In genomic region chr4:71453516-71453915, GRCh38 we compare ENCODE assay signal across 20 cellular contexts.
"Had no signal": no experiment of that assay in that cellular context is flagged by ENCODE, and none has a peak within 500 bp of the region (broad histone marks: within the 10 kb centered on the region; RNA-seq: fewer than 3 reads in every experiment).

No MANE protein-coding gene starts in this region.

- ATAC-seq: activated CD4-positive, alpha-beta T cell treated with anti-CD3 and anti-CD28 coated beads for 36 hours; activated CD8-positive, alpha-beta T cell treated with anti-CD3 and anti-CD28 coated beads, Interleukin-2, amount 10 ng/mL, durations not matched to agents 7 days and 5 days; esophagus mucosa; right lobe of liver had no signal

- DNase-seq: activated CD4-positive, alpha-beta T cell treated with anti-CD3 and anti-CD28 coated beads for 36 hours; activated CD4-positive, CD25-positive, alpha-beta regulatory T cell; activated CD8-positive, alpha-beta T cell treated with anti-CD3 and anti-CD28 coated beads, Interleukin-2, amount 10 ng/mL, durations not matched to agents 7 days and 5 days; activated gamma-delta T cell; activated naive CD4-positive, alpha-beta T cell treated with anti-CD3 and anti-CD28 coated beads, Interleukin-2, amount 10 ng/mL, durations not matched to agents 7 days and 5 days; activated naive CD8-positive, alpha-beta T cell treated with anti-CD3 and anti-CD28 coated beads, Interleukin-2, amount 10 ng/mL, durations not matched to agents 7 days and 5 days; activated T-cell treated with anti-CD3 and anti-CD28 coated beads, Interleukin-2, amount 50 U/mL, for 1 hour; brain microvascular endothelial cell; endodermal cell; foreskin melanocyte; mammary epithelial cell; naive B cell; ovary; right lobe of liver; stimulated activated CD4-positive, alpha-beta T cell treated with anti-CD3 and anti-CD28 coated beads, Interleukin-2, amount 100 ng/mL, for 48 hours; stimulated activated naive CD4-positive, alpha-beta T cell treated with Interleukin-2 at 50 U/mL for 16 hours; testis; transverse colon had no signal

- H3K4me1 ChIP-seq: ascending aorta, right lobe of liver, testis, transverse colon had no signal

- H3K4me3 ChIP-seq: ascending aorta, ovary, right lobe of liver, testis, transverse colon had no signal

- H3K27ac ChIP-seq: ascending aorta, brain microvascular endothelial cell, ovary, right lobe of liver, testis, transverse colon had no signal

- H3K9me3 ChIP-seq: ascending aorta, ovary, right lobe of liver, testis, transverse colon had no signal

- H3K27me3 ChIP-seq: ascending aorta, brain microvascular endothelial cell, ovary, right lobe of liver, testis, transverse colon had no signal

- H3K36me3 ChIP-seq: ascending aorta, brain microvascular endothelial cell, ovary, transverse colon had no signal
